11 cellular contexts compared by ENCODE assay signal in genomic region chr5:67971223-67971830, GRCh38.
A peak's percentile ranks its signal among the peaks of the same experiment; 100 is the strongest.
DNase-seq lines count a peak whose midpoint lies in the region; ATAC-seq and TF ChIP-seq lines count a peak whose summit lies in the region.
"Had no signal": no experiment of that assay in that cellular context is flagged by ENCODE, and none has a peak within 500 bp of the region (broad histone marks: within the 10 kb centered on the region; RNA-seq: fewer than 3 reads in every experiment).

No MANE protein-coding gene starts in this region.

- ATAC-seq in left colon, result peak; percentile 66
- no peak for ATAC-seq in HG03342 (IDR thresholded peaks at IDR 0.05; ENCODE audit: unreplicated experiment)
- no peak for ATAC-seq in GM18519 (IDR thresholded peaks at IDR 0.05; ENCODE audit: low FRiP score, unreplicated experiment)
- no peak for ATAC-seq in esophagus mucosa

- DNase-seq in HCEC 1CT (peak; percentile 69), cardiac fibroblast (ENCODE audit: low read depth in 2 of 2) (peak; percentile 83 to 90), left colon (peak in 1 of 2 donors; percentile 9), stromal cell of bone marrow (ENCODE audit: low read depth) (peak; percentile 78), pons (ENCODE audit: low spot score) (no peak)
- DNase-seq: activated CD4-positive, alpha-beta T cell treated with anti-CD3 and anti-CD28 coated beads, Interleukin-2, amount 50 U/mL, for 4 hours; Calu3; stimulated activated CD4-positive, alpha-beta T cell treated with anti-CD3 and anti-CD28 coated beads, Interleukin-1b, Interleukin-23, amount 100 ng/mL, for 48 hours had no signal

- intact Hi-C loops in left colon (cut with DNase I, micrococcal nuclease), result no loop called here

- H3K4me3 ChIP-seq in cardiac fibroblast (replicated peaks in 1 of 2; ENCODE audit: low read depth in 2 of 2, low read length in 2 of 2), result no peak overlapping the region

- TF ChIP-seq CTCF in cardiac fibroblast (IDR thresholded peaks at IDR 0.05; ENCODE audit: low read depth, low read length), result no peak
